Comparison of ENCODE assay signal across 8 cellular contexts in genomic region chr21:46183910-46184624, GRCh38. TPM values are rescaled to one million over a fixed set of nuclear protein-coding genes. Genes with fewer than 3 reads are reported as not detected.
DNase-seq lines count a peak whose midpoint lies in the region; ATAC-seq and TF ChIP-seq lines count a peak whose summit lies in the region.

Gene SPATC1L (minus strand): TSS chr21:46184459. CDS start chr21:46182816, 1,643 bp downstream.

- H3K9me2 ChIP-seq in GM23338 (ENCODE audit: insufficient read depth), result no peaks in the 10 kb centered on the region

- TF ChIP-seq CTCF in GM23338 (conservative IDR thresholded peaks at IDR 0.05; ENCODE audit: low read depth in 2 of 2), result no peak
- no peak for TF ChIP-seq CTCF in fibroblast of lung (conservative IDR thresholded peaks at IDR 0.05 in 1 of 2, IDR thresholded peaks at IDR 0.05 in 1 of 2; ENCODE audit: low read depth in 1 of 2, low read length in 2 of 2)

- peak in 1 of 5 donors; percentile 46 for DNase-seq in CD4-positive, alpha-beta memory T cell
- peak; percentile 76 for DNase-seq in GM23338 (ENCODE audit: low spot score)
- DNase-seq in NCI-H345 treated with DMSO at 0.1 percent for 48 hours (lab: John Stamatoyannopoulos, UW; ENCODE audit: unreplicated experiment), result peak; percentile 54
- DNase-seq in activated T-cell treated with anti-CD3 and anti-CD28 coated beads, Interleukin-2, amount 50 U/mL, for 24 hours, result peak; percentile 72
- peak; percentile 85 to 90 for DNase-seq in fibroblast of lung (ENCODE audit: low read depth in 2 of 2)
- no peak for DNase-seq in naive B cell

- no peaks in the 10 kb centered on the region for H3K9me3 ChIP-seq in CD4-positive, alpha-beta memory T cell (ENCODE audit: control insufficient read depth in 1 of 2, low read length in 2 of 2)
- H3K9me3 ChIP-seq in fibroblast of lung (ENCODE audit: control insufficient read depth, insufficient read depth, low read depth, low read length), result no peaks in the 10 kb centered on the region

- peak within 1 kb of the TSS; percentile 91 for H3K4me2 ChIP-seq in GM23338
- H3K4me2 ChIP-seq in fibroblast of lung (ENCODE audit: extremely low read depth, insufficient read depth, low read length), result peak within 1 kb of the TSS; percentile 88

- H4K20me1 ChIP-seq in GM23338 (replicated peaks; ENCODE audit: insufficient read depth) (peaks cover 2% of the 10 kb centered on the region; the same call in 1 of the 2 replicates), fibroblast of lung (ENCODE audit: control insufficient read depth, extremely low read depth, insufficient read depth, low read length) (no peaks in the 10 kb centered on the region)

- H3K27ac ChIP-seq in CD4-positive, alpha-beta memory T cell (ENCODE audit: low read depth, low read length), result peak within 1 kb of the TSS; percentile 53
- peak within 1 kb of the TSS; percentile 92; the same call in 1 of the 2 replicates for H3K27ac ChIP-seq in GM23338 (ENCODE audit: low read depth)
- peak within 1 kb of the TSS; percentile 69 for H3K27ac ChIP-seq in fibroblast of lung (ENCODE audit: insufficient read depth, low read length)

- intact Hi-C loops in CD4-positive, alpha-beta memory T cell (cut with micrococcal nuclease), result loop anchor here (2.0 kb wide), 1 partner anchor 41 kb away; no protein-coding TSS in a partner anchor

- peaks cover 4% of the 10 kb centered on the region for H3K27me3 ChIP-seq in CD4-positive, alpha-beta memory T cell (ENCODE audit: insufficient read depth, low read length)
- no peaks in the 10 kb centered on the region for H3K27me3 ChIP-seq in GM23338 (ENCODE audit: insufficient read depth)
- no peaks in the 10 kb centered on the region for H3K27me3 ChIP-seq in fibroblast of lung (ENCODE audit: control insufficient read depth, insufficient read depth, low read length)

- peak within 1 kb of the TSS; percentile 76 to 91 (median 84) for H3K4me3 Mint-ChIP-seq in CD4-positive, alpha-beta memory T cell
- H3K4me3 Mint-ChIP-seq in GM23338 (peak within 1 kb of the TSS; percentile 93), naive B cell (peak within 1 kb of the TSS; percentile 83 to 96 (median 91))
- H3K4me3 Mint-ChIP-seq in activated T-cell treated with anti-CD3 and anti-CD28 coated beads, Interleukin-2, amount 50 U/mL, for 24 hours, result peak within 1 kb of the TSS; percentile 83
- peak within 1 kb of the TSS; percentile 82 for H3K4me3 Mint-ChIP-seq in stimulated activated naive CD8-positive, alpha-beta T cell treated with anti-CD3 and anti-CD28 coated beads, Interleukin-15, Interleukin-2, amounts not matched to agents 100 ng/mL and 50 ng/mL, for 24 hours

- H3K27me3 Mint-ChIP-seq in CD4-positive, alpha-beta memory T cell, result peaks cover 2 to 3% of the 10 kb centered on the region in 2 donors
- H3K27me3 Mint-ChIP-seq in GM23338 (ENCODE audit: insufficient read depth, low read depth, poor library complexity) (peaks cover 11% of the 10 kb centered on the region), naive B cell (no peaks in the 10 kb centered on the region)
- H3K27me3 Mint-ChIP-seq in activated T-cell treated with anti-CD3 and anti-CD28 coated beads, Interleukin-2, amount 50 U/mL, for 24 hours, result no peaks in the 10 kb centered on the region
- H3K27me3 Mint-ChIP-seq in stimulated activated naive CD8-positive, alpha-beta T cell treated with anti-CD3 and anti-CD28 coated beads, Interleukin-15, Interleukin-2, amounts not matched to agents 100 ng/mL and 50 ng/mL, for 24 hours, result no peaks in the 10 kb centered on the region

- no peaks in the 10 kb centered on the region for H3K36me3 ChIP-seq in CD4-positive, alpha-beta memory T cell (ENCODE audit: insufficient read depth, low read length)
- no peaks in the 10 kb centered on the region for H3K36me3 ChIP-seq in GM23338 (ENCODE audit: insufficient read depth)
- H3K36me3 ChIP-seq in fibroblast of lung (ENCODE audit: control insufficient read depth, insufficient read depth, low read length), result no peaks in the 10 kb centered on the region

- H2AFZ ChIP-seq in GM23338 (peak within 1 kb of the TSS; percentile 96), fibroblast of lung (ENCODE audit: low read length) (peak within 1 kb of the TSS; percentile 67)

- peaks cover 1 to 11% (median 6%) of the 10 kb centered on the region in 4 donors for H3K4me1 Mint-ChIP-seq in CD4-positive, alpha-beta memory T cell
- H3K4me1 Mint-ChIP-seq in GM23338 (peaks cover 33% of the 10 kb centered on the region), naive B cell (peaks cover 0 to 10% (median 0%) of the 10 kb centered on the region in 3 donors)
- peaks cover 13% of the 10 kb centered on the region for H3K4me1 Mint-ChIP-seq in activated T-cell treated with anti-CD3 and anti-CD28 coated beads, Interleukin-2, amount 50 U/mL, for 24 hours (ENCODE audit: low read depth)
- H3K4me1 Mint-ChIP-seq in stimulated activated naive CD8-positive, alpha-beta T cell treated with anti-CD3 and anti-CD28 coated beads, Interleukin-15, Interleukin-2, amounts not matched to agents 100 ng/mL and 50 ng/mL, for 24 hours (ENCODE audit: low read depth), result no peaks in the 10 kb centered on the region

- peak within 1 kb of the TSS; percentile 61 for H3K9ac ChIP-seq in fibroblast of lung (ENCODE audit: insufficient read depth, low read length)

- CTCF ChIA-PET in CD4-positive, alpha-beta memory T cell (lab: Charles Lee; ENCODE audit: partially characterized antibody), result no interaction called here

- ATAC-seq in GM23338, result peak; percentile 73
- peak; percentile 12 to 71 for ATAC-seq in naive B cell (ENCODE audit: low read depth in 2 of 2)
- no peak for ATAC-seq in HG03457 (IDR thresholded peaks at IDR 0.05; ENCODE audit: unreplicated experiment)

- H3K4me1 ChIP-seq in CD4-positive, alpha-beta memory T cell (ENCODE audit: insufficient read depth, low read length), result peaks cover 5% of the 10 kb centered on the region
- H3K4me1 ChIP-seq in GM23338 (ENCODE audit: insufficient read depth) (peaks cover 10% of the 10 kb centered on the region; the same call in 1 of the 2 replicates), fibroblast of lung (ENCODE audit: control insufficient read depth, extremely low read depth, insufficient read depth, low read length) (peaks cover 6% of the 10 kb centered on the region)

- no peaks in the 10 kb centered on the region for H3K9me3 Mint-ChIP-seq in CD4-positive, alpha-beta memory T cell
- no peaks in the 10 kb centered on the region for H3K9me3 Mint-ChIP-seq in GM23338
- no peaks in the 10 kb centered on the region for H3K9me3 Mint-ChIP-seq in activated T-cell treated with anti-CD3 and anti-CD28 coated beads, Interleukin-2, amount 50 U/mL, for 24 hours
- no peaks in the 10 kb centered on the region for H3K9me3 Mint-ChIP-seq in naive B cell
- no peaks in the 10 kb centered on the region for H3K9me3 Mint-ChIP-seq in stimulated activated naive CD8-positive, alpha-beta T cell treated with anti-CD3 and anti-CD28 coated beads, Interleukin-15, Interleukin-2, amounts not matched to agents 100 ng/mL and 50 ng/mL, for 24 hours

- H3K79me2 ChIP-seq in GM23338 (replicated peaks; ENCODE audit: insufficient read depth) (peaks cover 12% of the 10 kb centered on the region), fibroblast of lung (ENCODE audit: control insufficient read depth, insufficient read depth, low read length) (no peaks in the 10 kb centered on the region)

- H3F3A ChIP-seq in GM23338 (replicated peaks; ENCODE audit: low read depth), result 0 out of 2 replicates have a peak, but pooled peaks cover 4% of the 10 kb centered on the region

- no peaks in the 10 kb centered on the region for H3K36me3 Mint-ChIP-seq in CD4-positive, alpha-beta memory T cell
- H3K36me3 Mint-ChIP-seq in GM23338 (ENCODE audit: low read depth), result peaks cover 12% of the 10 kb centered on the region
- peaks cover 8% of the 10 kb centered on the region for H3K36me3 Mint-ChIP-seq in activated T-cell treated with anti-CD3 and anti-CD28 coated beads, Interleukin-2, amount 50 U/mL, for 24 hours (ENCODE audit: low read depth)
- no peaks in the 10 kb centered on the region for H3K36me3 Mint-ChIP-seq in naive B cell
- no peaks in the 10 kb centered on the region for H3K36me3 Mint-ChIP-seq in stimulated activated naive CD8-positive, alpha-beta T cell treated with anti-CD3 and anti-CD28 coated beads, Interleukin-15, Interleukin-2, amounts not matched to agents 100 ng/mL and 50 ng/mL, for 24 hours (ENCODE audit: low read depth)

- POLR2A ChIA-PET in CD4-positive, alpha-beta memory T cell (lab: Charles Lee; ENCODE audit: partially characterized antibody), result interaction anchor here (0.7 kb wide), 1 partner anchor 338 kb away, joined by 3 read pairs; no protein-coding TSS in a partner anchor

- peak within 1 kb of the TSS; percentile 42 to 59 for H3K4me3 ChIP-seq in CD4-positive, alpha-beta memory T cell (ENCODE audit: low read length in 2 of 2)
- H3K4me3 ChIP-seq in GM23338 (peak within 1 kb of the TSS; percentile 98), fibroblast of lung (replicated peaks in 1 of 4; ENCODE audit: control extremely low read depth in 1 of 4, insufficient read depth in 1 of 4, low read depth in 3 of 4, low read length in 4 of 4) (peak within 1 kb of the TSS; percentile 77 to 88 (median 81))

- peak within 1 kb of the TSS; percentile 19 to 88 (median 77) for H3K27ac Mint-ChIP-seq in CD4-positive, alpha-beta memory T cell
- H3K27ac Mint-ChIP-seq in GM23338, result peak within 1 kb of the TSS; percentile 98
- peak within 1 kb of the TSS; percentile 90 for H3K27ac Mint-ChIP-seq in activated T-cell treated with anti-CD3 and anti-CD28 coated beads, Interleukin-2, amount 50 U/mL, for 24 hours
- H3K27ac Mint-ChIP-seq in naive B cell, result peak within 1 kb of the TSS; percentile 44 to 96 (median 88)
- peak within 1 kb of the TSS; percentile 76 for H3K27ac Mint-ChIP-seq in stimulated activated naive CD8-positive, alpha-beta T cell treated with anti-CD3 and anti-CD28 coated beads, Interleukin-15, Interleukin-2, amounts not matched to agents 100 ng/mL and 50 ng/mL, for 24 hours

TF ChIP-seq in GM23338, 12 proteins besides CTCF, POLR2A, EP300 and RAD21:
- TF ChIP-seq POLR2AphosphoS5 (IDR thresholded peaks at IDR 0.05; ENCODE audit: low read depth) (peak; percentile 51), JUNB (IDR thresholded peaks at IDR 0.05; ENCODE audit: unreplicated experiment) (no peak)

RNA-seq across cellular contexts. Expression of gene SPATC1L, which starts in this region (rescaled TPM):
- 1 to 10 TPM; 6.9 TPM for total RNA-seq in CD4-positive, alpha-beta memory T cell
- 1 to 10 TPM; 6.0 to 6.4 TPM for polyA plus RNA-seq in CD4-positive, alpha-beta memory T cell
- total RNA-seq in GM23338 (2014; rRNA removed; shearing (Covaris generic)), result 30.7 and 37.6 TPM in 2 replicates
- 69.6 and 70.2 TPM in 2 replicates for polyA plus RNA-seq in GM23338 (2016; fragmentation: Nextera tagmentation; extraction: Ambion mirVana)
- 5.4 and 9.6 TPM in 2 replicates for total RNA-seq in fibroblast of lung
- polyA plus RNA-seq in fibroblast of lung, result 2.9 and 4.4 TPM in 2 replicates
- 12.2 and 25.0 TPM in 2 replicates for polyA plus RNA-seq in fibroblast of lung (2012)
- polyA minus RNA-seq in fibroblast of lung (ENCODE audit: low replicate concordance), result 6.7 and 13.7 TPM in 2 replicates
- polyA plus RNA-seq in naive B cell (ENCODE audit: low read depth in 6 of 6), result 10 to 100 TPM in 4 of 6 donors, 1 to 10 TPM in 2; 4.8 to 13.5 (median 10.7) TPM
